Comparison of ENCODE assay signal across 8 cellular contexts in the genomic region with DNA sequence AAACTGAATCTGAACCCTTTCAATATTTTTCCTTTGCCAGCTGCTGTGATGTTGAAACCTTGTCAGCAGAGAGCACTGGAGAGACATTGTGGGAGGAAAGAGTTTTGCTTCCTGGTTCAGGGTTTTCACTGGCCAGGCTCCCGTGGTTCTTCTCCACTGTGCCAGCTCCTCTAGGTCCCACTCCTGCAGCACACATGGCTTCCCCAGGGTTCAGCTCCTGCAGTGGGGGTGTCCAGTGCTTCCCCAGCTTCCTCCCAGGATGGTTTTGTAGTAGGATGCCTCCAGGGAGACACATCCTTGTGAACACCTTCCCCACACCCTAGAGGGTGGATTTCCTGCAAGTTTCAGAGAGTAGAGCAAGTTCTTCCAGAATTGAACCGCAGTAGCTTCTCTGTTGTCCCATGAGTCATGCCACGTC. TPM values are rescaled to one million over a fixed set of nuclear protein-coding genes. Genes with fewer than 3 reads are reported as not detected.
A peak's percentile ranks its signal among the peaks of the same experiment; 100 is the strongest.
DNase-seq lines count a peak whose midpoint lies in the region; ATAC-seq, FAIRE-seq and TF ChIP-seq lines count a peak whose summit lies in the region.

No MANE protein-coding gene starts in this region.

- TF ChIP-seq CTCF in kidney (IDR thresholded peaks at IDR 0.05; ENCODE audit: borderline replicate concordance, extremely low read depth, insufficient read depth) (peak; percentile 57), testis (IDR thresholded peaks at IDR 0.05) (no peak)

- FAIRE-seq in kidney (lab: Jason Lieb, UNC) = no peak

- ATAC-seq in GM21737 (IDR thresholded peaks at IDR 0.05; ENCODE audit: unreplicated experiment) = no peak
- no peak for ATAC-seq in HG03196 (IDR thresholded peaks at IDR 0.05; ENCODE audit: unreplicated experiment)

- DNase-seq in GDM1 (lab: John Stamatoyannopoulos, UW) (peak; percentile 21), LHCN-M2 (ENCODE audit: low read depth) (peak; percentile 67), UCSD-AML1 (lab: John Stamatoyannopoulos, UW; ENCODE audit: unreplicated experiment) (peak; percentile 55), kidney (no peak), testis (no peak), NCI-H1930 (lab: John Stamatoyannopoulos, UW) (no peak)

- H3K27ac ChIP-seq in kidney (ENCODE audit: low read depth in 2 of 2, low read length in 2 of 2) (no peak overlapping the region), testis (no peak overlapping the region)

- H3K9me3 ChIP-seq in kidney (ENCODE audit: control insufficient read depth in 1 of 2, low read length in 2 of 2) (no peaks in the 10 kb centered on the region), testis (no peaks in the 10 kb centered on the region)

- TF ChIP-seq POLR2A in testis (IDR thresholded peaks at IDR 0.05) = no peak

- H3K36me3 ChIP-seq in kidney (ENCODE audit: control insufficient read depth in 1 of 2, insufficient read depth in 2 of 2, low read length in 2 of 2) = no peaks in the 10 kb centered on the region
- no peaks in the 10 kb centered on the region for H3K36me3 ChIP-seq in testis (ENCODE audit: low read depth, missing control alignments)

- intact Hi-C loops in kidney (cut with DNase I) (no loop called here), testis (cut with DNase I; ENCODE audit: low total_unique reads) (no loop called here)

- no peaks in the 10 kb centered on the region for H3K27me3 ChIP-seq in testis

- WGBS in testis, 2 donors = 49 to 59% methylated on average over 3 of the region's 3 CpGs

- no peak overlapping the region for H3K4me3 ChIP-seq in kidney (ENCODE audit: low read length in 2 of 2)
- H3K4me3 ChIP-seq in testis = no peak overlapping the region

- no peak overlapping the region for H3K9ac ChIP-seq in kidney (ENCODE audit: low read length in 2 of 2)

- H3K4me1 ChIP-seq in kidney (ENCODE audit: control insufficient read depth in 1 of 2, insufficient read depth in 1 of 2, low read depth in 1 of 2, low read length in 2 of 2) (peaks cover 2 to 3% of the 10 kb centered on the region in 2 donors), testis (no peaks in the 10 kb centered on the region)

RNA-seq across cellular contexts. Expression of gene SULT1C3, which starts 24.0 kb away (rescaled TPM):
- total RNA-seq in LHCN-M2 (2014; rRNA removed) (not detected in 2 replicates), kidney (not detected), testis (not detected)
- polyA plus RNA-seq in LHCN-M2 (2012) = not detected
- polyA plus RNA-seq in kidney (ENCODE audit: insufficient read depth, low read depth, low replicate concordance) (not detected), testis (ENCODE audit: insufficient read depth, low read depth, low replicate concordance) (not detected)

Comparison
In these comparisons a context has a peak if more than half of its experiments do, and no peak if none do; other contexts are left out.
1. DNase-seq: peak in GDM1 (single experiment), LHCN-M2 (single experiment) and UCSD-AML1 (single experiment); none in kidney (single experiment), testis (single experiment) and NCI-H1930 (0 of 2).